ENCODE assay signal across 15 cellular contexts in genomic region chr5:68380071-68380470, GRCh38.
DNase-seq lines count a peak whose midpoint lies in the region; ATAC-seq and TF ChIP-seq lines count a peak whose summit lies in the region.
"Had no signal": no experiment of that assay in that cellular context is flagged by ENCODE, and none has a peak within 500 bp of the region (broad histone marks: within the 10 kb centered on the region; RNA-seq: fewer than 3 reads in every experiment).

No MANE protein-coding gene starts in this region.

- H3K4me1 ChIP-seq in vagina: peaks cover 54% of the 10 kb centered on the region
- H3K4me1 ChIP-seq in thyroid gland: no peaks in the 10 kb centered on the region

- H3K4me3 ChIP-seq in vagina (no peak overlapping the region), thyroid gland (replicated peaks in 1 of 3) (no peak overlapping the region)

- H3K27ac ChIP-seq in vagina: peak overlapping the region; percentile 39
- H3K27ac ChIP-seq in thyroid gland: no peak overlapping the region

- ATAC-seq in T-helper 17 cell (no peak), GM21526 (IDR thresholded peaks at IDR 0.05; ENCODE audit: low FRiP score, unreplicated experiment) (no peak)
- ATAC-seq in natural killer cell treated with Interleukin-12 subunit alpha and Interleukin-12 subunit beta and Interleukin-15 and Interleukin-18, amount 100 ng/mL, for 72 hours: no peak
- ATAC-seq: PC-3 had no signal

- H3K36me3 ChIP-seq in vagina (no peaks in the 10 kb centered on the region), thyroid gland (no peaks in the 10 kb centered on the region)

- H3K27ac Mint-ChIP-seq in activated CD4-positive, alpha-beta T cell treated with anti-CD3 and anti-CD28 coated beads, Interleukin-2, amount 10 ng/mL, durations not matched to agents 24 days and 14 days: peak overlapping the region; percentile 70
- peak overlapping the region; percentile 39 for H3K27ac Mint-ChIP-seq in T-helper 17 cell
- peak overlapping the region; percentile 15 to 99 for H3K27ac Mint-ChIP-seq in natural killer cell treated with Interleukin-12 subunit alpha and Interleukin-12 subunit beta and Interleukin-15 and Interleukin-18, amount 100 ng/mL, for 72 hours
- H3K27ac Mint-ChIP-seq: CD4-positive, CD25-positive, alpha-beta regulatory T cell had no signal

- WGBS in thyroid gland, 2 donors: 64 to 68% methylated on average over 2 of the region's 2 CpGs

- no peak overlapping the region for H3K4me3 Mint-ChIP-seq in activated CD4-positive, alpha-beta T cell treated with anti-CD3 and anti-CD28 coated beads, Interleukin-2, amount 10 ng/mL, durations not matched to agents 24 days and 14 days
- H3K4me3 Mint-ChIP-seq in T-helper 17 cell: no peak overlapping the region
- no peak overlapping the region for H3K4me3 Mint-ChIP-seq in natural killer cell treated with Interleukin-12 subunit alpha and Interleukin-12 subunit beta and Interleukin-15 and Interleukin-18, amount 100 ng/mL, for 72 hours
- H3K4me3 Mint-ChIP-seq: CD4-positive, CD25-positive, alpha-beta regulatory T cell had no signal

- TF ChIP-seq POLR2A in vagina (IDR thresholded peaks at IDR 0.05) (no peak), thyroid gland (IDR thresholded peaks at IDR 0.05) (no peak)

- H3K9me3 ChIP-seq in T-helper 17 cell (ENCODE audit: control insufficient read depth, low read length, poor library complexity, severe bottlenecking) (no peaks in the 10 kb centered on the region), vagina (no peaks in the 10 kb centered on the region), thyroid gland (no peaks in the 10 kb centered on the region)

- intact Hi-C loops in activated CD4-positive, alpha-beta T cell treated with anti-CD3 and anti-CD28 coated beads, Interleukin-2, amount 10 ng/mL, durations not matched to agents 24 days and 14 days (cut with micrococcal nuclease): loop anchor here (5.0 to 10.0 kb wide), 3 partner anchors 78 to 165 kb away; partner anchors contain the start of gene PIK3R1
- intact Hi-C loops in vagina (cut with DNase I) (no loop called here), thyroid gland (cut with DNase I) (no loop called here)

- H3K27me3 ChIP-seq in vagina (no peaks in the 10 kb centered on the region), thyroid gland (no peaks in the 10 kb centered on the region)

- no peak for TF ChIP-seq CTCF in vagina (IDR thresholded peaks at IDR 0.05)
- no peak for TF ChIP-seq CTCF in thyroid gland (IDR thresholded peaks at IDR 0.05)

- DNase-seq in activated CD4-positive, alpha-beta T cell treated with anti-CD3 and anti-CD28 coated beads, Interleukin-2, amount 10 ng/mL, durations not matched to agents 24 days and 14 days: no peak
- DNase-seq in activated CD4-positive, alpha-beta T cell treated with anti-CD3 and anti-CD28 coated beads for 1 hour: no peak
- DNase-seq in T-helper 17 cell: no peak
- DNase-seq in natural killer cell treated with Interleukin-12 subunit alpha and Interleukin-12 subunit beta and Interleukin-15 and Interleukin-18, amount 100 ng/mL, for 72 hours (ENCODE audit: low spot score): no peak
- DNase-seq in vagina (ENCODE audit: extremely low spot score in 2 of 2): no peak
- no peak for DNase-seq in NCI-H1694 treated with DMSO at 0.1 percent for 48 hours (lab: John Stamatoyannopoulos, UW)
- no peak for DNase-seq in thyroid gland
- DNase-seq: CD4-positive, CD25-positive, alpha-beta regulatory T cell; DMS79 treated with DMSO at 0.1 percent for 48 hours; HCEC 1CT; NCI-H345; NCI-H526 treated with DMSO at 0.1 percent for 48 hours; NK-92 treated with Interleukin-12 subunit alpha and Interleukin-12 subunit beta, amount 100 ng/mL, for 24 hours; PC-3 had no signal

- peaks cover 15% of the 10 kb centered on the region for H3K9me3 Mint-ChIP-seq in activated CD4-positive, alpha-beta T cell treated with anti-CD3 and anti-CD28 coated beads, Interleukin-2, amount 10 ng/mL, durations not matched to agents 24 days and 14 days
- H3K9me3 Mint-ChIP-seq in natural killer cell treated with Interleukin-12 subunit alpha and Interleukin-12 subunit beta and Interleukin-15 and Interleukin-18, amount 100 ng/mL, for 72 hours: peaks cover 9% of the 10 kb centered on the region
- H3K9me3 Mint-ChIP-seq: CD4-positive, CD25-positive, alpha-beta regulatory T cell had no signal

- peaks cover 2% of the 10 kb centered on the region for H3K36me3 Mint-ChIP-seq in activated CD4-positive, alpha-beta T cell treated with anti-CD3 and anti-CD28 coated beads, Interleukin-2, amount 10 ng/mL, durations not matched to agents 24 days and 14 days (ENCODE audit: low read depth)
- H3K36me3 Mint-ChIP-seq in T-helper 17 cell (ENCODE audit: low read depth): peaks cover 2% of the 10 kb centered on the region
- H3K36me3 Mint-ChIP-seq in natural killer cell treated with Interleukin-12 subunit alpha and Interleukin-12 subunit beta and Interleukin-15 and Interleukin-18, amount 100 ng/mL, for 72 hours: peaks cover 14% of the 10 kb centered on the region
- H3K36me3 Mint-ChIP-seq: CD4-positive, CD25-positive, alpha-beta regulatory T cell had no signal

- peaks cover 6% of the 10 kb centered on the region for H3K27me3 Mint-ChIP-seq in activated CD4-positive, alpha-beta T cell treated with anti-CD3 and anti-CD28 coated beads, Interleukin-2, amount 10 ng/mL, durations not matched to agents 24 days and 14 days
- H3K27me3 Mint-ChIP-seq in T-helper 17 cell: no peaks in the 10 kb centered on the region
- no peaks in the 10 kb centered on the region for H3K27me3 Mint-ChIP-seq in natural killer cell treated with Interleukin-12 subunit alpha and Interleukin-12 subunit beta and Interleukin-15 and Interleukin-18, amount 100 ng/mL, for 72 hours

- H3K4me1 Mint-ChIP-seq in activated CD4-positive, alpha-beta T cell treated with anti-CD3 and anti-CD28 coated beads, Interleukin-2, amount 10 ng/mL, durations not matched to agents 24 days and 14 days: peaks cover 71% of the 10 kb centered on the region
- peaks cover 33% of the 10 kb centered on the region for H3K4me1 Mint-ChIP-seq in T-helper 17 cell
- peaks cover 80 to 85% of the 10 kb centered on the region in 2 donors for H3K4me1 Mint-ChIP-seq in natural killer cell treated with Interleukin-12 subunit alpha and Interleukin-12 subunit beta and Interleukin-15 and Interleukin-18, amount 100 ng/mL, for 72 hours (ENCODE audit: low read depth in 2 of 2)
